19 cellular contexts compared by ENCODE assay signal in the genomic region with DNA sequence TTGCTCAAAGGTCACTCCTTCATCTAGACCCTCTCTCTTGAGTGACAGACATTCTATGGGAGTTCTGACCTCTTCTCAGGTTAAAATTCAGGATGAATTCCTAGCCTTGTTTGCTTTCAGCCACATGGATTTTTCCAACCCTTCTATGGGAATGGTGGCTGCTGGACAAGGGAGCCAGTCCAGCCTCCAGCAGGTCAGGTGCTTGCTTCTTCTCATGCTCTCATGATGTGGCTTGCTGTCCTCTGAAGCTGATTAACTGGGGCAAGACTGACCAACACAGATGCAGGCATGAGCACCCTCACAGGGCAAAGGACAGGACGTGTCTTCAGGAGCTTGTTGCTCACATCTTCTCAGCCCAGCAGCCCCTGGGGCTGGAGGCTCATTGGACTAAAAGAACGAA.
"Had no signal": no experiment of that assay in that cellular context is flagged by ENCODE, and none has a peak within 500 bp of the region (broad histone marks: within the 10 kb centered on the region; RNA-seq: fewer than 3 reads in every experiment).

No MANE protein-coding gene starts in this region.

- DNase-seq: activated CD4-positive, alpha-beta T cell treated with anti-CD3 and anti-CD28 coated beads for 1 hour; activated CD4-positive, alpha-beta T cell treated with anti-CD3 and anti-CD28 coated beads, Interleukin-2, amount 50 U/mL, for 48 hours; activated naive CD4-positive, alpha-beta T cell treated with anti-CD3 and anti-CD28 coated beads for 36 hours; activated T-cell treated with anti-CD3 and anti-CD28 coated beads, Interleukin-2, amount 50 U/mL, for 1 hour; effector CD4-positive, alpha-beta T cell; foreskin fibroblast; left colon; mammary epithelial cell; naive B cell; occipital lobe; SHP77 treated with DMSO at 0.1 percent for 48 hours; sigmoid colon; stimulated activated CD4-positive, alpha-beta T cell treated with anti-CD3 and anti-CD28 coated beads, Interleukin-1b, Interleukin-23, amount 100 ng/mL, for 48 hours; stomach; trophoblast cell had no signal

- H3K4me3 Mint-ChIP-seq: activated naive CD4-positive, alpha-beta T cell treated with anti-CD3 and anti-CD28 coated beads for 36 hours; naive B cell had no signal

- H3K27me3 ChIP-seq: sigmoid colon, stomach had no signal

- H3K9me3 Mint-ChIP-seq: activated naive CD4-positive, alpha-beta T cell treated with anti-CD3 and anti-CD28 coated beads for 36 hours; activated T-helper 2 cell treated with anti-CD3 and anti-CD28 coated beads, Interferon-gamma antibody, Interleukin-2, Interleukin-4, amounts not matched to agents 10 μg/mL and 5 μg/mL and 100 μg/mL, durations not matched to agents 14 hours and 24 hours and 36 hours had no signal

- ATAC-seq: left colon, SK-N-SH treated with all-trans-retinoic acid at 6 μM for 48 hours had no signal

- H3K9me3 ChIP-seq: sigmoid colon, stomach had no signal

- H3K27ac Mint-ChIP-seq: activated naive CD4-positive, alpha-beta T cell treated with anti-CD3 and anti-CD28 coated beads for 36 hours; activated T-helper 2 cell treated with anti-CD3 and anti-CD28 coated beads, Interferon-gamma antibody, Interleukin-2, Interleukin-4, amounts not matched to agents 10 μg/mL and 5 μg/mL and 100 μg/mL, durations not matched to agents 14 hours and 24 hours and 36 hours; naive B cell; progenitor cell of endocrine pancreas had no signal

- H3K36me3 ChIP-seq: sigmoid colon, stomach had no signal

- H3K27ac ChIP-seq: sigmoid colon, VCaP had no signal

- H3K36me3 Mint-ChIP-seq: naive B cell had no signal

- H3K4me3 ChIP-seq: sigmoid colon, stomach had no signal
